ENCODE assay signal across 8 cellular contexts in genomic region chrX:64204252-64204651, GRCh38. TPM values are rescaled to one million over a fixed set of nuclear protein-coding genes. Genes with fewer than 3 reads are reported as not detected.
DNase-seq lines count a peak whose midpoint lies in the region; ATAC-seq and FAIRE-seq lines count a peak whose summit lies in the region.

No MANE protein-coding gene starts in this region.

- no peak for FAIRE-seq in urothelium cell line (lab: Jason Lieb, UNC)

- H3K27me3 Mint-ChIP-seq in activated T-cell treated with anti-CD3 and anti-CD28 coated beads, Interleukin-2, amount 50 U/mL, for 4 hours (ENCODE audit: low read depth) = no peaks in the 10 kb centered on the region
- H3K27me3 Mint-ChIP-seq in central memory CD8-positive, alpha-beta T cell = no peaks in the 10 kb centered on the region
- no peaks in the 10 kb centered on the region for H3K27me3 Mint-ChIP-seq in memory B cell

- H3K9me3 Mint-ChIP-seq in activated T-cell treated with anti-CD3 and anti-CD28 coated beads, Interleukin-2, amount 50 U/mL, for 4 hours = no peaks in the 10 kb centered on the region
- no peaks in the 10 kb centered on the region for H3K9me3 Mint-ChIP-seq in central memory CD8-positive, alpha-beta T cell
- H3K9me3 Mint-ChIP-seq in memory B cell = no peaks in the 10 kb centered on the region

- peaks cover 15% of the 10 kb centered on the region for H3K4me1 Mint-ChIP-seq in activated T-cell treated with anti-CD3 and anti-CD28 coated beads, Interleukin-2, amount 50 U/mL, for 4 hours (ENCODE audit: low read depth)
- H3K4me1 Mint-ChIP-seq in central memory CD8-positive, alpha-beta T cell = peaks cover 11% of the 10 kb centered on the region
- H3K4me1 Mint-ChIP-seq in memory B cell = peaks cover 17% of the 10 kb centered on the region

- ATAC-seq in activated T-cell treated with anti-CD3 and anti-CD28 coated beads, Interleukin-2, amount 50 U/mL, for 4 hours = no peak
- ATAC-seq in central memory CD8-positive, alpha-beta T cell (replicated peaks; ENCODE audit: extremely low read depth, poor library complexity, severe bottlenecking) = no peak
- ATAC-seq in memory B cell (ENCODE audit: low read depth) (no peak), GM21717 (IDR thresholded peaks at IDR 0.05; ENCODE audit: unreplicated experiment) (no peak), GM19463 (IDR thresholded peaks at IDR 0.05; ENCODE audit: unreplicated experiment) (no peak)

- H3K4me3 Mint-ChIP-seq in activated T-cell treated with anti-CD3 and anti-CD28 coated beads, Interleukin-2, amount 50 U/mL, for 4 hours = peak overlapping the region; percentile 74
- H3K4me3 Mint-ChIP-seq in central memory CD8-positive, alpha-beta T cell = peak overlapping the region; percentile 90
- H3K4me3 Mint-ChIP-seq in memory B cell = peak overlapping the region; percentile 75

- DNase-seq in activated T-cell treated with anti-CD3 and anti-CD28 coated beads, Interleukin-2, amount 50 U/mL, for 4 hours = no peak
- no peak for DNase-seq in activated T-cell treated with anti-CD3 and anti-CD28 coated beads for 4 hours
- DNase-seq in central memory CD8-positive, alpha-beta T cell (ENCODE audit: low spot score in 2 of 2) = no peak
- DNase-seq in memory B cell (ENCODE audit: low spot score in 2 of 2) = no peak
- peak; percentile 8 for DNase-seq in urothelium cell line (ENCODE audit: low spot score)
- no peak for DNase-seq in NCI-H510A treated with DMSO at 0.1 percent for 48 hours (lab: John Stamatoyannopoulos, UW)

- H3K36me3 Mint-ChIP-seq in activated T-cell treated with anti-CD3 and anti-CD28 coated beads, Interleukin-2, amount 50 U/mL, for 4 hours (ENCODE audit: insufficient read depth) = no peaks in the 10 kb centered on the region
- H3K36me3 Mint-ChIP-seq in central memory CD8-positive, alpha-beta T cell (ENCODE audit: insufficient read depth) = peaks cover 10% of the 10 kb centered on the region
- no peaks in the 10 kb centered on the region for H3K36me3 Mint-ChIP-seq in memory B cell

- H3K27ac Mint-ChIP-seq in central memory CD8-positive, alpha-beta T cell (ENCODE audit: low read depth) = no peak overlapping the region
- H3K27ac Mint-ChIP-seq in memory B cell = no peak overlapping the region

RNA-seq across cellular contexts. Expression of gene AMER1, which starts 1.3 kb away (rescaled TPM):
- total RNA-seq in activated T-cell treated with anti-CD3 and anti-CD28 coated beads, Interleukin-2, amount 50 U/mL, for 4 hours = 1 to 10 TPM; 3.6 to 4.4 (median 3.8) TPM

RNA-seq across cellular contexts. Expression of gene ASB12, which starts 26.2 kb away (rescaled TPM):
- total RNA-seq in activated T-cell treated with anti-CD3 and anti-CD28 coated beads, Interleukin-2, amount 50 U/mL, for 4 hours = under 1 TPM in 1 of 3 donors, not detected in 2; 0.22 TPM
